In genomic region chr1:15071936-15072335, GRCh38 we compare ENCODE assay signal across 36 cellular contexts.
"Had no signal": no experiment of that assay in that cellular context is flagged by ENCODE, and none has a peak within 500 bp of the region (broad histone marks: within the 10 kb centered on the region; RNA-seq: fewer than 3 reads in every experiment).

No MANE protein-coding gene starts in this region.

- H3K9me3 Mint-ChIP-seq: activated B cell treated with CpG ODN at 0.5 μM for 24 hours; activated CD4-positive, alpha-beta memory T cell treated with anti-CD3 and anti-CD28 coated beads, Interleukin-2, amount 10 ng/mL, durations not matched to agents 7 days and 5 days; activated CD4-positive, alpha-beta T cell treated with anti-CD3 and anti-CD28 coated beads, Interleukin-2, amount 10 ng/mL, durations not matched to agents 24 days and 14 days; activated naive CD4-positive, alpha-beta T cell treated with anti-CD3 and anti-CD28 coated beads, Interleukin-2, amount 10 ng/mL, durations not matched to agents 7 days and 5 days; activated naive CD4-positive, alpha-beta T cell treated with anti-CD3 and anti-CD28 coated beads, Interleukin-2, amount 50 U/mL, for 24 hours; activated naive CD8-positive, alpha-beta T cell treated with anti-CD3 and anti-CD28 coated beads, Interleukin-2, amount 10 ng/mL, durations not matched to agents 7 days and 5 days; activated naive CD8-positive, alpha-beta T cell treated with anti-CD3 and anti-CD28 coated beads, Interleukin-2, amount 50 U/mL, for 24 hours; activated T-cell treated with anti-CD3 and anti-CD28 coated beads, Interleukin-2, amount 50 U/mL, for 24 hours; activated T-helper 2 cell treated with anti-CD3 and anti-CD28 coated beads, Interferon-gamma antibody, Interleukin-2, Interleukin-4, amounts not matched to agents 10 μg/mL and 5 μg/mL and 100 μg/mL, durations not matched to agents 14 hours and 24 hours and 36 hours; brain; central memory CD8-positive, alpha-beta T cell; T-helper 1 cell treated with Interleukin-12 subunit alpha and Interleukin-12 subunit beta and Interleukin-4 antibody, amounts not matched to agents 30 μg/mL and 1 μg/mL, for 36 hours; T-helper 2 cell treated with Interferon-gamma antibody and Interleukin-4, amounts not matched to agents 5 μg/mL and 100 μg/mL, for 36 hours had no signal

- H3K27ac Mint-ChIP-seq: activated B cell treated with CpG ODN at 0.5 μM for 24 hours; activated CD4-positive, alpha-beta memory T cell treated with anti-CD3 and anti-CD28 coated beads, Interleukin-2, amount 10 ng/mL, durations not matched to agents 7 days and 5 days; activated CD4-positive, alpha-beta T cell treated with anti-CD3 and anti-CD28 coated beads, Interleukin-2, amount 10 ng/mL, durations not matched to agents 24 days and 14 days; activated CD8-positive, alpha-beta memory T cell treated with anti-CD3 and anti-CD28 coated beads, Interleukin-2, amount 10 ng/mL, durations not matched to agents 7 days and 5 days; activated CD8-positive, alpha-beta T cell treated with anti-CD3 and anti-CD28 coated beads, Interleukin-2, amount 10 ng/mL, durations not matched to agents 7 days and 5 days; activated naive CD4-positive, alpha-beta T cell treated with anti-CD3 and anti-CD28 coated beads, Interleukin-2, amount 10 ng/mL, durations not matched to agents 7 days and 5 days; activated naive CD4-positive, alpha-beta T cell treated with anti-CD3 and anti-CD28 coated beads, Interleukin-2, amount 50 U/mL, for 24 hours; activated naive CD8-positive, alpha-beta T cell; activated naive CD8-positive, alpha-beta T cell treated with anti-CD3 and anti-CD28 coated beads, Interleukin-2, amount 10 ng/mL, durations not matched to agents 7 days and 5 days; activated naive CD8-positive, alpha-beta T cell treated with anti-CD3 and anti-CD28 coated beads, Interleukin-2, amount 50 U/mL, for 24 hours; activated T-cell treated with anti-CD3 and anti-CD28 coated beads, Interleukin-2, amount 50 U/mL, for 24 hours; activated T-helper 2 cell treated with anti-CD3 and anti-CD28 coated beads, Interferon-gamma antibody, Interleukin-2, Interleukin-4, amounts not matched to agents 10 μg/mL and 5 μg/mL and 100 μg/mL, durations not matched to agents 14 hours and 24 hours and 36 hours; T-helper 1 cell treated with Interleukin-12 subunit alpha and Interleukin-12 subunit beta and Interleukin-4 antibody, amounts not matched to agents 30 μg/mL and 1 μg/mL, for 36 hours; T-helper 2 cell treated with Interferon-gamma antibody and Interleukin-4, amounts not matched to agents 5 μg/mL and 100 μg/mL, for 36 hours had no signal

- DNase-seq: activated B cell treated with CpG ODN at 0.5 μM for 24 hours; activated CD4-positive, alpha-beta memory T cell treated with anti-CD3 and anti-CD28 coated beads, Interleukin-2, amount 10 ng/mL, durations not matched to agents 7 days and 5 days; activated CD4-positive, alpha-beta T cell treated with anti-CD3 and anti-CD28 coated beads for 4 hours; activated CD4-positive, alpha-beta T cell treated with anti-CD3 and anti-CD28 coated beads, Interleukin-2, amount 10 ng/mL, durations not matched to agents 24 days and 14 days; activated CD4-positive, alpha-beta T cell treated with anti-CD3 and anti-CD28 coated beads, Interleukin-2, amount 50 U/mL, for 48 hours; activated CD4-positive, CD25-positive, alpha-beta regulatory T cell treated with anti-CD3 and anti-CD28 coated beads, Interleukin-2, amount 50 U/mL, for 72 hours; activated CD8-positive, alpha-beta memory T cell treated with anti-CD3 and anti-CD28 coated beads for 24 hours; activated CD8-positive, alpha-beta memory T cell treated with anti-CD3 and anti-CD28 coated beads, Interleukin-2, amount 10 ng/mL, durations not matched to agents 7 days and 5 days; activated CD8-positive, alpha-beta memory T cell treated with anti-CD3 and anti-CD28 coated beads, Interleukin-2, amount 50 U/mL, for 48 hours; activated CD8-positive, alpha-beta T cell treated with anti-CD3 and anti-CD28 coated beads, Interleukin-2, amount 10 ng/mL, durations not matched to agents 7 days and 5 days; activated effector memory CD4-positive, alpha-beta T cell treated with Interleukin-2 at 50 U/mL for 16 hours; activated gamma-delta T cell; activated naive CD4-positive, alpha-beta T cell treated with anti-CD3 and anti-CD28 coated beads, Interleukin-2, amount 10 ng/mL, durations not matched to agents 7 days and 5 days; activated naive CD4-positive, alpha-beta T cell treated with Interleukin-2 at 50 U/mL for 16 hours; activated naive CD8-positive, alpha-beta T cell treated with anti-CD3 and anti-CD28 coated beads, Interleukin-2, amount 10 ng/mL, durations not matched to agents 7 days and 5 days; activated naive CD8-positive, alpha-beta T cell treated with anti-CD3 and anti-CD28 coated beads, Interleukin-2, amount 50 U/mL, for 24 hours; activated T-cell treated with anti-CD3 and anti-CD28 coated beads, Interleukin-2, amount 50 U/mL, for 24 hours; activated T-cell treated with anti-CD3 and anti-CD28 coated beads, Interleukin-2, amount 50 U/mL, for 48 hours; amygdala; anterior cingulate cortex; caudate nucleus; cerebellar nuclear complex; T-helper 1 cell; T-helper 2 cell; T-helper 9 cell had no signal

- H3K27me3 Mint-ChIP-seq: activated B cell treated with CpG ODN at 0.5 μM for 24 hours; activated CD4-positive, alpha-beta memory T cell treated with anti-CD3 and anti-CD28 coated beads, Interleukin-2, amount 10 ng/mL, durations not matched to agents 7 days and 5 days; activated CD4-positive, alpha-beta T cell treated with anti-CD3 and anti-CD28 coated beads, Interleukin-2, amount 10 ng/mL, durations not matched to agents 24 days and 14 days; activated CD8-positive, alpha-beta memory T cell treated with anti-CD3 and anti-CD28 coated beads, Interleukin-2, amount 10 ng/mL, durations not matched to agents 7 days and 5 days; activated naive CD4-positive, alpha-beta T cell treated with anti-CD3 and anti-CD28 coated beads, Interleukin-2, amount 50 U/mL, for 24 hours; activated naive CD8-positive, alpha-beta T cell; activated naive CD8-positive, alpha-beta T cell treated with anti-CD3 and anti-CD28 coated beads, Interleukin-2, amount 50 U/mL, for 24 hours; activated T-cell treated with anti-CD3 and anti-CD28 coated beads, Interleukin-2, amount 50 U/mL, for 24 hours; brain; central memory CD8-positive, alpha-beta T cell had no signal

- FAIRE-seq: TTC549 had no signal

- ATAC-seq: activated CD8-positive, alpha-beta memory T cell treated with anti-CD3 and anti-CD28 coated beads, Interleukin-2, amount 10 ng/mL, durations not matched to agents 7 days and 5 days; activated CD8-positive, alpha-beta T cell treated with anti-CD3 and anti-CD28 coated beads, Interleukin-2, amount 10 ng/mL, durations not matched to agents 7 days and 5 days; activated naive CD8-positive, alpha-beta T cell treated with anti-CD3 and anti-CD28 coated beads, Interleukin-2, amount 50 U/mL, for 24 hours had no signal

- H3K27ac ChIP-seq: ascending aorta, cardiac muscle cell, VCaP had no signal

- H3K4me1 Mint-ChIP-seq: activated B cell treated with CpG ODN at 0.5 μM for 24 hours; activated CD4-positive, alpha-beta memory T cell treated with anti-CD3 and anti-CD28 coated beads, Interleukin-2, amount 10 ng/mL, durations not matched to agents 7 days and 5 days; activated CD4-positive, alpha-beta T cell treated with anti-CD3 and anti-CD28 coated beads, Interleukin-2, amount 10 ng/mL, durations not matched to agents 24 days and 14 days; activated CD8-positive, alpha-beta memory T cell treated with anti-CD3 and anti-CD28 coated beads, Interleukin-2, amount 10 ng/mL, durations not matched to agents 7 days and 5 days; activated naive CD4-positive, alpha-beta T cell treated with anti-CD3 and anti-CD28 coated beads, Interleukin-2, amount 10 ng/mL, durations not matched to agents 7 days and 5 days; activated naive CD4-positive, alpha-beta T cell treated with anti-CD3 and anti-CD28 coated beads, Interleukin-2, amount 50 U/mL, for 24 hours; activated naive CD8-positive, alpha-beta T cell treated with anti-CD3 and anti-CD28 coated beads, Interleukin-2, amount 10 ng/mL, durations not matched to agents 7 days and 5 days; activated naive CD8-positive, alpha-beta T cell treated with anti-CD3 and anti-CD28 coated beads, Interleukin-2, amount 50 U/mL, for 24 hours; brain had no signal

- H3K36me3 Mint-ChIP-seq: activated CD8-positive, alpha-beta memory T cell treated with anti-CD3 and anti-CD28 coated beads, Interleukin-2, amount 10 ng/mL, durations not matched to agents 7 days and 5 days; activated naive CD4-positive, alpha-beta T cell treated with anti-CD3 and anti-CD28 coated beads, Interleukin-2, amount 10 ng/mL, durations not matched to agents 7 days and 5 days; activated naive CD4-positive, alpha-beta T cell treated with anti-CD3 and anti-CD28 coated beads, Interleukin-2, amount 50 U/mL, for 24 hours; activated naive CD8-positive, alpha-beta T cell; activated naive CD8-positive, alpha-beta T cell treated with anti-CD3 and anti-CD28 coated beads, Interleukin-2, amount 10 ng/mL, durations not matched to agents 7 days and 5 days had no signal

- H3K4me3 ChIP-seq: ascending aorta, cardiac muscle cell had no signal

- H3K36me3 ChIP-seq: ascending aorta, cardiac muscle cell had no signal

- H3K27me3 ChIP-seq: ascending aorta, cardiac muscle cell had no signal

- H3K4me3 Mint-ChIP-seq: activated B cell treated with CpG ODN at 0.5 μM for 24 hours; activated CD4-positive, alpha-beta memory T cell treated with anti-CD3 and anti-CD28 coated beads, Interleukin-2, amount 10 ng/mL, durations not matched to agents 7 days and 5 days; activated CD4-positive, alpha-beta T cell treated with anti-CD3 and anti-CD28 coated beads, Interleukin-2, amount 10 ng/mL, durations not matched to agents 24 days and 14 days; activated CD8-positive, alpha-beta memory T cell treated with anti-CD3 and anti-CD28 coated beads, Interleukin-2, amount 10 ng/mL, durations not matched to agents 7 days and 5 days; activated CD8-positive, alpha-beta T cell treated with anti-CD3 and anti-CD28 coated beads, Interleukin-2, amount 10 ng/mL, durations not matched to agents 7 days and 5 days; activated naive CD4-positive, alpha-beta T cell treated with anti-CD3 and anti-CD28 coated beads, Interleukin-2, amount 10 ng/mL, durations not matched to agents 7 days and 5 days; activated naive CD4-positive, alpha-beta T cell treated with anti-CD3 and anti-CD28 coated beads, Interleukin-2, amount 50 U/mL, for 24 hours; activated naive CD8-positive, alpha-beta T cell; activated naive CD8-positive, alpha-beta T cell treated with anti-CD3 and anti-CD28 coated beads, Interleukin-2, amount 10 ng/mL, durations not matched to agents 7 days and 5 days; activated naive CD8-positive, alpha-beta T cell treated with anti-CD3 and anti-CD28 coated beads, Interleukin-2, amount 50 U/mL, for 24 hours; activated T-cell treated with anti-CD3 and anti-CD28 coated beads, Interleukin-2, amount 50 U/mL, for 24 hours; brain; central memory CD8-positive, alpha-beta T cell; T-helper 1 cell treated with Interleukin-12 subunit alpha and Interleukin-12 subunit beta and Interleukin-4 antibody, amounts not matched to agents 30 μg/mL and 1 μg/mL, for 36 hours; T-helper 2 cell treated with Interferon-gamma antibody and Interleukin-4, amounts not matched to agents 5 μg/mL and 100 μg/mL, for 36 hours had no signal

- H3K9me3 ChIP-seq: ascending aorta had no signal
